Comparison of ENCODE assay signal across 17 cellular contexts in genomic region chr5:81505672-81506071, GRCh38.
A peak's percentile ranks its signal among the peaks of the same experiment; 100 is the strongest.
DNase-seq lines count a peak whose midpoint lies in the region; ATAC-seq, FAIRE-seq and TF ChIP-seq lines count a peak whose summit lies in the region.
"Had no signal": no experiment of that assay in that cellular context is flagged by ENCODE, and none has a peak within 500 bp of the region (broad histone marks: within the 10 kb centered on the region; RNA-seq: fewer than 3 reads in every experiment).

No MANE protein-coding gene starts in this region.

- no peak for DNase-seq in HepG2 (ENCODE audit: low spot score)
- DNase-seq in fibroblast of villous mesenchyme (ENCODE audit: low read depth) = peak; percentile 23
- no peak for DNase-seq in osteoblast (ENCODE audit: insufficient read length, low spot score, missing footprints)
- DNase-seq in vagina (ENCODE audit: extremely low spot score in 2 of 2) = no peak
- DNase-seq in GM20000 (ENCODE audit: low spot score) = no peak
- DNase-seq in NCI-H1092 treated with DMSO at 0.1 percent for 48 hours (lab: John Stamatoyannopoulos, UW) = no peak
- DNase-seq: activated CD4-positive, alpha-beta T cell treated with anti-CD3 and anti-CD28 coated beads, Interleukin-2, amount 50 U/mL, for 48 hours; activated T-cell treated with anti-CD3 and anti-CD28 coated beads, Interleukin-2, amount 50 U/mL, for 72 hours; CD4-positive, alpha-beta memory T cell; H9; NCI-H446 had no signal

- H3K9ac ChIP-seq in liver (ENCODE audit: low read depth in 1 of 2, low read length in 2 of 2) = peak overlapping the region; percentile 48 to 88
- no peak overlapping the region for H3K9ac ChIP-seq in HepG2 (ENCODE audit: insufficient read depth, low read depth, low read length)

- TF ChIP-seq POLR2A in HepG2 (IDR thresholded peaks at IDR 0.05; ENCODE audit: insufficient read depth in 1 of 2, low read depth in 2 of 2, low read length in 2 of 2) = no peak
- no peak for TF ChIP-seq POLR2A in vagina (IDR thresholded peaks at IDR 0.05)

- FAIRE-seq in HepG2 (lab: Jason Lieb, UNC) = no peak
- FAIRE-seq: urothelium cell line had no signal

- ATAC-seq in HepG2 (no peak), GM18873 (IDR thresholded peaks at IDR 0.05; ENCODE audit: low FRiP score, unreplicated experiment) (no peak)
- ATAC-seq: activated T-cell treated with anti-CD3 and anti-CD28 coated beads, Interleukin-2, amount 50 U/mL, for 72 hours; stimulated activated effector memory CD8-positive, alpha-beta T cell treated with anti-CD3 and anti-CD28 coated beads, Interleukin-12 subunit alpha, Interleukin-12 subunit beta, amount 100 ng/mL, for 72 hours had no signal

- POLR2A ChIA-PET in HepG2 (lab: Yijun Ruan, JAX) = no interaction called here

- no peak for TF ChIP-seq EP300 in HepG2 (IDR thresholded peaks at IDR 0.05; ENCODE audit: low read depth in 2 of 2, low read length in 2 of 2)
- no peak for TF ChIP-seq EP300 in HepG2 (CRISPR knock-in tag; IDR thresholded peaks at IDR 0.05; ENCODE audit: borderline replicate concordance)

- no peaks in the 10 kb centered on the region for H3K79me2 ChIP-seq in HepG2 (ENCODE audit: insufficient read depth, low read length)
- H3K79me2 ChIP-seq in osteoblast (ENCODE audit: insufficient read depth, low read length) = no peaks in the 10 kb centered on the region

- H3K27me3 ChIP-seq in liver (ENCODE audit: control insufficient read depth in 4 of 4, insufficient read depth in 4 of 4, low read length in 3 of 4) (no peaks in the 10 kb centered on the region), HepG2 (ENCODE audit: control insufficient read depth in 1 of 2, insufficient read depth in 2 of 2, low read length in 2 of 2) (no peaks in the 10 kb centered on the region), osteoblast (ENCODE audit: insufficient read depth, low read length) (no peaks in the 10 kb centered on the region), vagina (no peaks in the 10 kb centered on the region)
- H3K27me3 ChIP-seq: esophagus muscularis mucosa had no signal

- peak overlapping the region; percentile 77 to 80 for H3K27ac ChIP-seq in liver (ENCODE audit: low read depth in 1 of 2, low read length in 2 of 2)
- no peak overlapping the region for H3K27ac ChIP-seq in HepG2 (ENCODE audit: extremely low read length, insufficient read depth, low read length)
- H3K27ac ChIP-seq in osteoblast (ENCODE audit: low read depth, low read length) = peak overlapping the region; percentile 26
- H3K27ac ChIP-seq in vagina = peak overlapping the region; percentile 70

- TF ChIP-seq CTCF in liver (IDR thresholded peaks at IDR 0.05; ENCODE audit: low read depth, low read length, missing input control) (no peak), HepG2 (CRISPR knock-in tag; IDR thresholded peaks at IDR 0.05) (no peak), fibroblast of villous mesenchyme (IDR thresholded peaks at IDR 0.05; ENCODE audit: insufficient read depth, low read depth, low read length) (no peak), osteoblast (IDR thresholded peaks at IDR 0.05; ENCODE audit: extremely low read depth, low read depth, low read length) (no peak), vagina (IDR thresholded peaks at IDR 0.05) (no peak), GM20000 (IDR thresholded peaks at IDR 0.05; ENCODE audit: extremely low read depth, missing control alignments) (no peak)

- WGBS in liver = 14% methylated on average over 1 of the region's 1 CpG
- whole genome bisulfite sequencing in HepG2 (ENCODE audit: low lambda C conversion rate) = 0% methylated on average over 1 of the region's 1 CpG

- no peak overlapping the region for H3K4me2 ChIP-seq in HepG2 (ENCODE audit: low read depth, low read length)
- H3K4me2 ChIP-seq in osteoblast (ENCODE audit: insufficient read depth, low read length) = peak overlapping the region; percentile 68

- H4K20me1 ChIP-seq in HepG2 (ENCODE audit: insufficient read depth, low read length) (no peaks in the 10 kb centered on the region), osteoblast (ENCODE audit: insufficient read depth, low read length) (no peaks in the 10 kb centered on the region)

- H3K9me3 ChIP-seq in liver (ENCODE audit: control insufficient read depth in 4 of 4, low read length in 3 of 4) = no peaks in the 10 kb centered on the region
- H3K9me3 ChIP-seq in HepG2 (ENCODE audit: low read length) = no peaks in the 10 kb centered on the region
- H3K9me3 ChIP-seq in osteoblast (ENCODE audit: low read depth, low read length) = no peaks in the 10 kb centered on the region
- H3K9me3 ChIP-seq in vagina = no peaks in the 10 kb centered on the region
- H3K9me3 ChIP-seq: esophagus muscularis mucosa had no signal

- intact Hi-C loops in HepG2 (cut with micrococcal nuclease; ENCODE audit: unreplicated experiment) (loop anchor here (2.0 to 10.0 kb wide), 2 partner anchors 81 to 333 kb away; no protein-coding TSS in a partner anchor), vagina (cut with DNase I) (loop anchor here (5.0 to 10.0 kb wide), 2 partner anchors 239 to 347 kb away; no protein-coding TSS in a partner anchor)

- H3K36me3 ChIP-seq in liver (ENCODE audit: control insufficient read depth in 4 of 4, insufficient read depth in 3 of 4, low read depth in 1 of 4, low read length in 3 of 4) (no peaks in the 10 kb centered on the region), HepG2 (replicated peaks in 1 of 2; ENCODE audit: control insufficient read depth in 1 of 2, insufficient read depth in 2 of 2, low read length in 2 of 2) (no peaks in the 10 kb centered on the region), osteoblast (ENCODE audit: insufficient read depth, low read length) (no peaks in the 10 kb centered on the region), vagina (no peaks in the 10 kb centered on the region)
- H3K36me3 ChIP-seq: esophagus muscularis mucosa had no signal

- TF ChIP-seq RAD21 in liver (IDR thresholded peaks at IDR 0.05) (peak in 1 of 2 donors; percentile 9), HepG2 (CRISPR knock-in tag; IDR thresholded peaks at IDR 0.05) (no peak)

- H3K4me3 ChIP-seq in liver (ENCODE audit: low read depth in 1 of 3, low read length in 3 of 3) (peak overlapping the region; percentile 23 to 41 (median 37)), HepG2 (replicated peaks in 1 of 3; ENCODE audit: insufficient read depth in 1 of 3, low read depth in 2 of 3, low read length in 3 of 3) (no peak overlapping the region), fibroblast of villous mesenchyme (ENCODE audit: low read depth, low read length) (no peak overlapping the region), osteoblast (ENCODE audit: insufficient read depth, low read length) (peak overlapping the region; percentile 10), vagina (peak overlapping the region in 1 of 2 donors; percentile 21)
- H3K4me3 ChIP-seq: lung had no signal

- no TSS peak for BruUV-seq in HepG2 (replicated peaks; lab: Mats Ljungman, UMichigan)

- peaks cover 0 to 9% (median 0%) of the 10 kb centered on the region in 4 donors for H3K4me1 ChIP-seq in liver (ENCODE audit: control insufficient read depth in 4 of 4, insufficient read depth in 4 of 4, low read length in 3 of 4)
- no peaks in the 10 kb centered on the region for H3K4me1 ChIP-seq in HepG2 (ENCODE audit: insufficient read depth, low read length)
- H3K4me1 ChIP-seq in osteoblast (ENCODE audit: insufficient read depth, low read length) = peaks cover 6% of the 10 kb centered on the region
- peaks cover 6% of the 10 kb centered on the region for H3K4me1 ChIP-seq in vagina

- CTCF ChIA-PET in HepG2 (lab: Yijun Ruan, JAX; ENCODE audit: low intra/inter-chr PET ratio, low total read pairs) = no interaction called here

- H2AFZ ChIP-seq in HepG2 (ENCODE audit: low read length) = no peak overlapping the region
- H2AFZ ChIP-seq in osteoblast (ENCODE audit: low read length) = peak overlapping the region; percentile 44

- in situ Hi-C loops in HepG2 (cut with HindIII; ENCODE audit: extremely low pct_ligation_motif_present, low pct_unique_long_range_greater_than_20kb) = loop anchor here (5.0 to 25.0 kb wide), 2 partner anchors 332 to 657 kb away; no protein-coding TSS in a partner anchor

TF ChIP-seq in liver, 16 proteins besides CTCF, POLR2A, EP300 and RAD21 (continues in another document):
- TF ChIP-seq HNF4G (IDR thresholded peaks at IDR 0.05) (no peak), EGR1 (IDR thresholded peaks at IDR 0.05; ENCODE audit: low read depth in 2 of 2) (no peak), GABPA (IDR thresholded peaks at IDR 0.05 in 1 of 2, conservative IDR thresholded peaks at IDR 0.05 in 1 of 2) (no peak), RXRA (IDR thresholded peaks at IDR 0.05) (no peak), SP1 (IDR thresholded peaks at IDR 0.05) (no peak), NR2F2 (IDR thresholded peaks at IDR 0.05) (no peak), ATF3 (IDR thresholded peaks at IDR 0.05) (no peak), YY1 (IDR thresholded peaks at IDR 0.05) (no peak)

TF ChIP-seq in HepG2, 621 proteins besides CTCF, POLR2A, EP300 and RAD21:
- no peak for TF ChIP-seq XBP1 (CRISPR knock-in tag; IDR thresholded peaks at IDR 0.05)
- TF ChIP-seq AHR (CRISPR knock-in tag; IDR thresholded peaks at IDR 0.05) = no peak
- TF ChIP-seq ZNF775 (CRISPR knock-in tag; IDR thresholded peaks at IDR 0.05; ENCODE audit: borderline replicate concordance) = no peak
- no peak for TF ChIP-seq ZNF879 (CRISPR knock-in tag; IDR thresholded peaks at IDR 0.05)
- TF ChIP-seq ZNF136 (CRISPR knock-in tag; IDR thresholded peaks at IDR 0.05; ENCODE audit: low read depth) = no peak
- no peak for TF ChIP-seq TBX3 (IDR thresholded peaks at IDR 0.05; ENCODE audit: borderline replicate concordance)
- TF ChIP-seq GLI4 (CRISPR knock-in tag; IDR thresholded peaks at IDR 0.05; ENCODE audit: borderline replicate concordance) = no peak
TF ChIP-seq in HepG2: peak in this region for 0.

Comparison
In these comparisons a context has a peak if more than half of its experiments do, and no peak if none do; other contexts are left out.
1. H3K4me3 ChIP-seq: peak in liver (3 of 3) and osteoblast (single experiment); none in HepG2 (0 of 3) and fibroblast of villous mesenchyme (single experiment).